ENCODE assay signal across 25 cellular contexts in the genomic region with DNA sequence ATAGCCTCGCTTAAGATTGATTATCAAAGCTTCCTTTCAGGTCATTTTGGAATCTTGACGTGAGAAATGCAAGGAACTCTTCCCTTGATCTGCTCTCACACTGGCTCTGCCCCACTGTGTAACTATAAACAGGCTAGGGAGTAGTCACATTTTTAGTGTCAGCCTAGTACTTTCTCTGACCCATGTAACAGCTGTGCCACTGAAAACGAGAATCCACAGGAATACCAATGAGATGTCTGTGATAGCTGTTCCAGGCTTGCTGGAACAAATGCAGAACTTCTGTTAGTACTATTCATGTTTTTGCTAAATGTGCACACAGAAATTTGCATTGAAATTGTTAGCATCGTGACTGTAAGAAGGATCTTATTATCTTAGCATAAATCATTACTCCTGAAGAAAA.
"Had no signal": no experiment of that assay in that cellular context is flagged by ENCODE, and none has a peak within 500 bp of the region (broad histone marks: within the 10 kb centered on the region; RNA-seq: fewer than 3 reads in every experiment).

No MANE protein-coding gene starts in this region.

- ATAC-seq: activated CD4-positive, CD25-positive, alpha-beta regulatory T cell treated with anti-CD3 and anti-CD28 coated beads, Interleukin-2, amount 50 U/mL, for 24 hours; activated CD8-positive, alpha-beta T cell treated with anti-CD3 and anti-CD28 coated beads for 36 hours; activated T-cell treated with anti-CD3 and anti-CD28 coated beads, Interleukin-2, amount 50 U/mL, for 72 hours; Panc1; Right ventricle myocardium inferior had no signal

- DNase-seq: activated CD4-positive, alpha-beta T cell treated with anti-CD3 and anti-CD28 coated beads for 4 hours; activated CD8-positive, alpha-beta memory T cell treated with anti-CD3 and anti-CD28 coated beads, Interleukin-2, amount 50 U/mL, for 4 hours; activated CD8-positive, alpha-beta T cell treated with anti-CD3 and anti-CD28 coated beads for 36 hours; activated gamma-delta T cell treated with Interleukin-2 at 50 U/mL for 16 hours; activated naive CD4-positive, alpha-beta T cell treated with anti-CD3 and anti-CD28 coated beads, Interleukin-2, amount 10 ng/mL, durations not matched to agents 7 days and 5 days; activated naive CD8-positive, alpha-beta T cell treated with anti-CD3 and anti-CD28 coated beads for 36 hours; activated T-cell treated with anti-CD3 and anti-CD28 coated beads, Interleukin-2, amount 50 U/mL, for 72 hours; adrenal gland; Kasumi-1; KBM-7; NCI-H1048; NCI-H146; NCI-H187 treated with DMSO at 0.1 percent for 48 hours; NCI-H2081 treated with DMSO at 0.1 percent for 48 hours; NCI-H226; NCI-H526 treated with DMSO at 0.1 percent for 48 hours; NK-92 treated with Interleukin-12 subunit alpha and Interleukin-12 subunit beta, amount 100 ng/mL, for 24 hours; OCI-M1; RPMI8226; T-helper 1 cell had no signal

- H3K27ac ChIP-seq: adrenal gland, SK-N-MC, VCaP had no signal

- H3K4me3 ChIP-seq: adrenal gland, SK-N-MC had no signal

- H3K27me3 ChIP-seq: adrenal gland had no signal

- H3K9me3 ChIP-seq: adrenal gland had no signal

- H3K4me1 ChIP-seq: adrenal gland had no signal

- H3K36me3 ChIP-seq: adrenal gland had no signal
